In the genomic region with DNA sequence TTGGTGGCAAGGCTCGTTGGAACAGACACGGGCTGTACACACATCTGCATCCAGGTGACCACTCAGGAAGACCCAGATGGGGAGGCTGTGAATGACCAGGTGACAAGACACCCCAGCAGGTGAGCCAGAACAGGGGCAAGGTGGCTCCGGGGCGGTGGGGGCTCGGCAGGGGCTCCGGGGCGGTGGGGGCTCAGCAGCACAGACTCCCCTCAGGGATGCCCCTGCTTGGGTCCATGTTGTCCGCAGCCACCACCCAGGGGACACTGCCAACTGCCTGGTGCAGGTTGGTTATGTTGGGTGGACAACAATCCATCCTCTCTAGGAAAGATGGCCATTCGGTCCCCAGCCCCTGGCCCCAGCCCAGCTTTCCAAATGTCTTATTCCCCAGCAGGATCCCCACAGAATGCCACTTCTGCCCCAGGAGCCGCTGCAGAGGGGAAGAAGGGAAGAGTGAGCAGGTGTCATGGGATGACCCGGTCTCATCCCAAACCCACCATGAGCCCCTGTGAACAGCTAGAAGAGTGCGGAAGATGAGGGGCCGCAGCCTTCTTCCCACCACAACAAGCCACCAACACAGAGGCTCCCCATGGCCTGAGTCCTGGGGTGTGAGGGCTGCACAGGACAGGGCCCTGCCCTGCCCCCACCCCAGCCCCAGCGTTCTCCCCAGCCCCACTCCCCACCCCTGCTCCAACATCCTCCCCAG, we compare ENCODE assay signal across 17 cellular contexts. TPM values are rescaled to one million over a fixed set of nuclear protein-coding genes. Genes with fewer than 3 reads are reported as not detected.
A peak's percentile ranks its signal among the peaks of the same experiment; 100 is the strongest.
DNase-seq lines count a peak whose midpoint lies in the region; ATAC-seq and TF ChIP-seq lines count a peak whose summit lies in the region.
"Had no signal": no experiment of that assay in that cellular context is flagged by ENCODE, and none has a peak within 500 bp of the region (broad histone marks: within the 10 kb centered on the region; RNA-seq: fewer than 3 reads in every experiment).

No MANE protein-coding gene starts in this region.

- H3K4me3 Mint-ChIP-seq in brain, result no peak overlapping the region
- H3K4me3 Mint-ChIP-seq: CD4-positive, alpha-beta T cell had no signal

- DNase-seq in cardiac septum (ENCODE audit: low spot score) (peak; percentile 47), right cardiac atrium (no peak), sciatic nerve (ENCODE audit: low spot score) (peak; percentile 46), HuH-7.5 (ENCODE audit: low spot score) (no peak)
- DNase-seq: Calu3; CD4-positive, alpha-beta T cell; DMS79; MM.1S; NCI-H1105; NCI-H187; SHP77 had no signal

- peaks cover 7% of the 10 kb centered on the region for H3K27me3 Mint-ChIP-seq in brain

- no peaks in the 10 kb centered on the region for H3K9me3 ChIP-seq in right cardiac atrium (ENCODE audit: control insufficient read depth, low read length)

- H3K27me3 ChIP-seq in right cardiac atrium (ENCODE audit: control insufficient read depth, insufficient read depth), result no peaks in the 10 kb centered on the region

- H3K4me3 ChIP-seq in right cardiac atrium (ENCODE audit: low read length), result no peak overlapping the region

- intact Hi-C loops in cardiac septum (cut with DNase I) (no loop called here), right cardiac atrium (cut with DNase I) (no loop called here), sciatic nerve (cut with DNase I) (no loop called here)

- no peak overlapping the region for H3K27ac ChIP-seq in right cardiac atrium (ENCODE audit: low read length)

- H3K9me3 Mint-ChIP-seq in brain, result peaks cover 0 to 11% (median 0%) of the 10 kb centered on the region in 5 experiments
- H3K9me3 Mint-ChIP-seq: CD4-positive, alpha-beta T cell had no signal

- H3K36me3 Mint-ChIP-seq in brain, result no peaks in the 10 kb centered on the region

- H3K4me1 ChIP-seq in right cardiac atrium (ENCODE audit: control insufficient read depth, insufficient read depth, low read length), result no peaks in the 10 kb centered on the region

- no peak for ATAC-seq in right cardiac atrium
- no peak for ATAC-seq in sciatic nerve
- ATAC-seq in GM19463 (IDR thresholded peaks at IDR 0.05; ENCODE audit: unreplicated experiment), result no peak
- no peak for ATAC-seq in HG02970 (IDR thresholded peaks at IDR 0.05; ENCODE audit: low FRiP score, unreplicated experiment)
- ATAC-seq: HepG2 had no signal

- H3K27ac Mint-ChIP-seq in brain, result peak overlapping the region in 3 of 5 experiments; percentile 52 to 89 (median 83)
- H3K27ac Mint-ChIP-seq: CD4-positive, alpha-beta T cell had no signal

- no peak for TF ChIP-seq CTCF in brain (conservative IDR thresholded peaks at IDR 0.05)

- 84% methylated on average over 14 of the region's 14 CpGs for WGBS in right cardiac atrium

- peaks cover 84% of the 10 kb centered on the region for H3K4me1 Mint-ChIP-seq in brain

RNA-seq across cellular contexts. Expression of a gene that starts 31.4 kb away (rescaled TPM):
- 67.8 TPM for total RNA-seq in cardiac septum
- 100 to 1,000 TPM in 3 of 4 donors, 10 to 100 TPM in 1; 56.5 to 117 (median 104) TPM for total RNA-seq in right cardiac atrium
- 153 TPM for polyA plus RNA-seq in right cardiac atrium
- not detected for polyA plus RNA-seq in brain (ENCODE audit: insufficient read depth, low read depth, low replicate concordance)
- total RNA-seq in sciatic nerve, result 4.7 TPM
- total RNA-seq: Calu3; CD4-positive, alpha-beta T cell; H4; HepG2; NCI-H460 had no signal
- polyA plus RNA-seq: HepG2 had no signal

RNA-seq across cellular contexts. Expression of a gene that starts 56.4 kb away (rescaled TPM):
- 0.89 TPM for total RNA-seq in cardiac septum
- total RNA-seq in right cardiac atrium, result 1 to 10 TPM in 2 of 4 donors, under 1 TPM in 2; 0.57 to 2.2 (median 0.94) TPM
- 1.4 TPM for polyA plus RNA-seq in right cardiac atrium
- polyA plus RNA-seq in brain (ENCODE audit: insufficient read depth, low read depth, low replicate concordance), result 69.2 TPM
- total RNA-seq in sciatic nerve, result 4.5 TPM
- total RNA-seq: Calu3; CD4-positive, alpha-beta T cell; H4; HepG2 had no signal
- polyA plus RNA-seq: HepG2 had no signal

Comparison
In these comparisons a context has a peak if more than half of its experiments do, and no peak if none do; other contexts are left out.
1. DNase-seq: peak in cardiac septum (single experiment) and sciatic nerve (single experiment); none in right cardiac atrium (0 of 3) and HuH-7.5 (single experiment).
2. RNA of a gene that starts 31.4 kb away (total RNA-seq): 56.5 to 117 TPM in right cardiac atrium and 67.8 TPM in cardiac septum (single experiment); 4.7 TPM in sciatic nerve (single experiment); every median in the first group is over 10 times any median in the second.